ENCODE assay signal across 3 cellular contexts in the genomic region with DNA sequence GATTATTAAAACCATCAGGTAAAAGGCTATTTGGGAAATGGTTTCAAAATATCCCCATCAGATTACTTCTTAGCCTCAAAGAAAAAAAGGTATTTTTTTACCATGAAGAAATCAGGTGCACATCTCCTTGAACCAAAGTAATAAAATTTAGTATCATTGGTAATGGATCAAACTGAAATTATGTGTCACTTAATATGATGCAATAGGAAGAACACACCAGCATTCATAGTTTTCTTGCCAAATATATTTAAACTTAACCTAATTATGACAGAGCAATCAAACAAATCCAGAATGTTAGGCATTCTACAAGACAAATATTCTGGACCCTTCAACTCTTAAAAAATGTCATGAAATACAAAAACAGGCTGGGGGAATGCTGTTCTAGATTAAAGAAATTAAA.
TF ChIP-seq lines count a peak whose summit lies in the region.

No MANE protein-coding gene starts in this region.

TF ChIP-seq in A549, 52 proteins besides CTCF, POLR2A, EP300 and RAD21:
- TF ChIP-seq FOSB (CRISPR knock-in tag; IDR thresholded peaks at IDR 0.05) (no peak), RCOR1 (IDR thresholded peaks at IDR 0.05; ENCODE audit: low read depth, low read length) (no peak), CEBPB (IDR thresholded peaks at IDR 0.05) (no peak)
- TF ChIP-seq, protein P1, sequence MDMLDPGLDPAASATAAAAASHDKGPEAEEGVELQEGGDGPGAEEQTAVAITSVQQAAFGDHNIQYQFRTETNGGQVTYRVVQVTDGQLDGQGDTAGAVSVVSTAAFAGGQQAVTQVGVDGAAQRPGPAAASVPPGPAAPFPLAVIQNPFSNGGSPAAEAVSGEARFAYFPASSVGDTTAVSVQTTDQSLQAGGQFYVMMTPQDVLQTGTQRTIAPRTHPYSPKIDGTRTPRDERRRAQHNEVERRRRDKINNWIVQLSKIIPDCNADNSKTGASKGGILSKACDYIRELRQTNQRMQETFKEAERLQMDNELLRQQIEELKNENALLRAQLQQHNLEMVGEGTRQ (IDR thresholded peaks at IDR 0.05) = no peak

TF ChIP-seq in IMR-90, 13 proteins besides CTCF, POLR2A, EP300 and RAD21:
- TF ChIP-seq MAZ (IDR thresholded peaks at IDR 0.05; ENCODE audit: borderline replicate concordance, low read depth, low read length) = no peak
- peak; percentile 53 for TF ChIP-seq CEBPB (IDR thresholded peaks at IDR 0.05; ENCODE audit: low read depth, low read length)

TF ChIP-seq in K562, 482 proteins besides CTCF, POLR2A, EP300 and RAD21:
- TF ChIP-seq ZNF584 (CRISPR knock-in tag; IDR thresholded peaks at IDR 0.05; ENCODE audit: low read depth) (no peak), ZNF239 (CRISPR knock-in tag; IDR thresholded peaks at IDR 0.05) (no peak), ETV1 (tag; conservative IDR thresholded peaks at IDR 0.05; ENCODE audit: low read depth) (no peak), HLTF (IDR thresholded peaks at IDR 0.05) (no peak), CEBPG (CRISPR knock-in tag; IDR thresholded peaks at IDR 0.05) (no peak), CEBPG (tag; conservative IDR thresholded peaks at IDR 0.05 in 1 of 2, IDR thresholded peaks at IDR 0.05 in 1 of 2) (peak; percentile 60 to 87; a peak in 3 of 4 replicates), ARHGAP35 (IDR thresholded peaks at IDR 0.05; ENCODE audit: partially characterized antibody) (no peak), ZNF24 (IDR thresholded peaks at IDR 0.05) (no peak), SP2 (IDR thresholded peaks at IDR 0.05; ENCODE audit: extremely low read depth, low read depth, low read length, poor library complexity, severe bottlenecking) (no peak), TCF7L2 (IDR thresholded peaks at IDR 0.05; ENCODE audit: low read depth, low read length) (no peak), CC2D1A (IDR thresholded peaks at IDR 0.05) (no peak), HMG20B (CRISPR knock-in tag; IDR thresholded peaks at IDR 0.05) (no peak), SAFB2 (IDR thresholded peaks at IDR 0.05; ENCODE audit: borderline replicate concordance, low read depth, low read length, severe bottlenecking) (no peak), CEBPB (tag; IDR thresholded peaks at IDR 0.05) (peak; percentile 58)
- TF ChIP-seq, protein P2, sequence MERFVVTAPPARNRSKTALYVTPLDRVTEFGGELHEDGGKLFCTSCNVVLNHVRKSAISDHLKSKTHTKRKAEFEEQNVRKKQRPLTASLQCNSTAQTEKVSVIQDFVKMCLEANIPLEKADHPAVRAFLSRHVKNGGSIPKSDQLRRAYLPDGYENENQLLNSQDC (CRISPR knock-in tag; IDR thresholded peaks at IDR 0.05) = no peak
- TF ChIP-seq, protein P3, sequence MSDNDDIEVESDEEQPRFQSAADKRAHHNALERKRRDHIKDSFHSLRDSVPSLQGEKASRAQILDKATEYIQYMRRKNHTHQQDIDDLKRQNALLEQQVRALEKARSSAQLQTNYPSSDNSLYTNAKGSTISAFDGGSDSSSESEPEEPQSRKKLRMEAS (CRISPR knock-in tag; IDR thresholded peaks at IDR 0.05) = no peak
